In the genomic region with DNA sequence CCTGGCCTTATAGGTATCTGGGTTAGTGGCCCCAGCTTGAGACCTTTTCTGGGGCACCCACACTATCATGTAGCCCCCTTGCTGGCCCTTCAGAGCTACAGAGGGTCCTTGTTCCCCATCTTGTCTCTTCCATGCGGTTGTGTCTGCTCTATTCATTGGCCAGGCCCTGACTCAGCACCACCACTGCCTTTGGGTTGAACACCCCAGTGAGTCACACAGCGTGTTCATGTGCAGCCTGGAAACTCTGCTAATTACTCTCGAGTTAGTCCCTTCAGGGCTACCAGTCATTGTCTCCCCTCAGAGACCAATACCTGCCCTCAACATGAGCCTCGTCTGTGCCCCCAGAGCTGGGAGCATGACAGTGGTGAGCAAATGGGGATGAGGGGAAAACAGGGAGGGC, we compare ENCODE assay signal across 21 cellular contexts. TPM values are rescaled to one million over a fixed set of nuclear protein-coding genes. Genes with fewer than 3 reads are reported as not detected.
DNase-seq lines count a peak whose midpoint lies in the region; ATAC-seq and TF ChIP-seq lines count a peak whose summit lies in the region.
"Had no signal": no experiment of that assay in that cellular context is flagged by ENCODE, and none has a peak within 500 bp of the region (broad histone marks: within the 10 kb centered on the region; RNA-seq: fewer than 3 reads in every experiment).

No MANE protein-coding gene starts in this region.

- H3K36me3 ChIP-seq in mesenchymal stem cell (ENCODE audit: control insufficient read depth in 1 of 2, insufficient read depth in 2 of 2, low read depth in 1 of 2, low read length in 2 of 2) (peaks cover 49 to 93% of the 10 kb centered on the region in 2 experiments), ovary (no peaks in the 10 kb centered on the region)

- peak overlapping the region; percentile 49 for H2BK5ac ChIP-seq in mesenchymal stem cell (ENCODE audit: low read depth, low read length, poor library complexity, severe bottlenecking)

- intact Hi-C loops in ovary (cut with DNase I) = no loop called here

- H2BK15ac ChIP-seq in mesenchymal stem cell (ENCODE audit: low read depth, poor library complexity, severe bottlenecking) = no peak overlapping the region

- no peak overlapping the region for H3K18ac ChIP-seq in mesenchymal stem cell (ENCODE audit: low read depth in 1 of 2, low read length in 2 of 2)

- H3K4ac ChIP-seq in mesenchymal stem cell (ENCODE audit: low read depth in 1 of 2, low read length in 2 of 2) = no peak overlapping the region

- peaks cover 4% of the 10 kb centered on the region for H3K4me1 ChIP-seq in mesenchymal stem cell (ENCODE audit: control insufficient read depth, insufficient read depth, low read depth, low read length)
- H3K4me1 ChIP-seq in ovary (ENCODE audit: insufficient read depth) = peaks cover 2% of the 10 kb centered on the region
- H3K4me1 ChIP-seq: A549, Peyer's patch had no signal

- H4K91ac ChIP-seq in mesenchymal stem cell (ENCODE audit: low read length) = no peak overlapping the region

- H4K8ac ChIP-seq in mesenchymal stem cell (ENCODE audit: low read length) = peak overlapping the region; percentile 36

- H3K79me1 ChIP-seq in mesenchymal stem cell (replicated peaks; ENCODE audit: low read length, poor library complexity, severe bottlenecking) = peaks cover 8% of the 10 kb centered on the region

- H2BK12ac ChIP-seq in mesenchymal stem cell (ENCODE audit: low read length in 2 of 2) = no peak overlapping the region

- H3K4me2 ChIP-seq in mesenchymal stem cell (ENCODE audit: low read length, poor library complexity, severe bottlenecking) = no peak overlapping the region
- H3K4me2 ChIP-seq: A549 had no signal

- TF ChIP-seq CTCF in astrocyte of the cerebellum (IDR thresholded peaks at IDR 0.05; ENCODE audit: low read depth, low read length, missing control alignments) (no peak), ovary (IDR thresholded peaks at IDR 0.05) (no peak)

- H3K14ac ChIP-seq in mesenchymal stem cell (ENCODE audit: low read length in 2 of 2) = no peak overlapping the region

- H3K27me3 ChIP-seq in mesenchymal stem cell (ENCODE audit: control insufficient read depth in 1 of 2, insufficient read depth in 1 of 2, low read length in 2 of 2) = no peaks in the 10 kb centered on the region
- no peaks in the 10 kb centered on the region for H3K27me3 ChIP-seq in ovary
- H3K27me3 ChIP-seq: Peyer's patch, right atrium auricular region, tibial nerve had no signal

- H2AFZ ChIP-seq in mesenchymal stem cell (ENCODE audit: low read depth, low read length) = no peak overlapping the region

- H3K4me3 ChIP-seq in astrocyte of the cerebellum (ENCODE audit: low read depth, low read length) = no peak overlapping the region
- no peak overlapping the region for H3K4me3 ChIP-seq in mesenchymal stem cell (ENCODE audit: insufficient read depth in 1 of 2, low read depth in 1 of 2, low read length in 2 of 2)
- H3K4me3 ChIP-seq in ovary = no peak overlapping the region
- H3K4me3 ChIP-seq: A549, Peyer's patch, right atrium auricular region, tibial nerve had no signal

- TF ChIP-seq POLR2A in ovary (IDR thresholded peaks at IDR 0.05) = no peak

- H3K23ac ChIP-seq in mesenchymal stem cell (ENCODE audit: low read length in 2 of 2) = no peak overlapping the region

- H3K9ac ChIP-seq in mesenchymal stem cell (ENCODE audit: low read length) = no peak overlapping the region

- TF ChIP-seq EP300 in ovary (IDR thresholded peaks at IDR 0.05) = no peak

- 84% methylated on average over 4 of the region's 4 CpGs for WGBS in mesenchymal stem cell
- 92 to 99% (median 93%) methylated on average over 4 of the region's 4 CpGs for WGBS in ovary, 3 donors

- H3K9me3 ChIP-seq in mesenchymal stem cell (ENCODE audit: control insufficient read depth, low read length) (no peaks in the 10 kb centered on the region), ovary (no peaks in the 10 kb centered on the region)
- H3K9me3 ChIP-seq: A549, Peyer's patch, right atrium auricular region, tibial nerve had no signal

- H2BK120ac ChIP-seq in mesenchymal stem cell (ENCODE audit: low read depth, low read length) = no peak overlapping the region

- no peak overlapping the region for H2AK5ac ChIP-seq in mesenchymal stem cell (ENCODE audit: low read length, severe bottlenecking)

- in situ Hi-C loops in astrocyte of the cerebellum (cut with HindIII; ENCODE audit: low sequenced_read_pairs) = no loop called here

- DNase-seq in activated CD4-positive, alpha-beta T cell treated with anti-CD3 and anti-CD28 coated beads for 48 hours = peak; percentile 55
- DNase-seq in activated CD4-positive, alpha-beta T cell treated with anti-CD3 and anti-CD28 coated beads for 4 hours = no peak
- DNase-seq in HT1080 (ENCODE audit: low read depth) = peak; percentile 78
- peak; percentile 18 for DNase-seq in astrocyte of the cerebellum (ENCODE audit: low read depth)
- no peak for DNase-seq in mesenchymal stem cell
- no peak for DNase-seq in nucleus accumbens (lab: John Stamatoyannopoulos, UW)
- no peak for DNase-seq in ovary
- DNase-seq: activated CD8-positive, alpha-beta memory T cell treated with anti-CD3 and anti-CD28 coated beads, Interleukin-2, amount 50 U/mL, for 48 hours; activated naive CD8-positive, alpha-beta T cell treated with anti-CD3 and anti-CD28 coated beads, Interleukin-2, amount 10 ng/mL, durations not matched to agents 7 days and 5 days; CD4-positive, alpha-beta T cell; DMS79; NCI-H2029 treated with DMSO at 0.1 percent for 48 hours; NCI-H524 treated with DMSO at 0.1 percent for 48 hours; Peyer's patch; T-cell had no signal

- H3K27ac ChIP-seq in mesenchymal stem cell (ENCODE audit: low read length, poor library complexity, severe bottlenecking) = no peak overlapping the region
- H3K27ac ChIP-seq in ovary = no peak overlapping the region
- H3K27ac ChIP-seq: A549, Peyer's patch, right atrium auricular region had no signal

- no peak for ATAC-seq in HG02852 (IDR thresholded peaks at IDR 0.05; ENCODE audit: unreplicated experiment)
- ATAC-seq: A549, T-cell, WTC11 had no signal

RNA-seq across cellular contexts. Expression of a gene that starts 28.2 kb away (rescaled TPM):
- 13.8 and 14.3 TPM in 2 replicates for total RNA-seq in HT1080 (2014; rRNA removed; shearing (Covaris generic))
- polyA plus RNA-seq in HT1080 (2015; cell fraction: cytosol; rRNA removed) = 8.4 and 8.7 TPM in 2 replicates
- polyA plus RNA-seq in HT1080 (2015; cell fraction: nucleus; rRNA removed) = 16.1 and 18.6 TPM in 2 replicates
- 15.5 TPM for polyA plus RNA-seq in mesenchymal stem cell (2013, experiment 1 of 2)
- polyA plus RNA-seq in mesenchymal stem cell (2013, experiment 2 of 2) = 15.3 TPM
- 1 to 10 TPM in 6 of 7 donors, under 1 TPM in 1; 0.86 to 3.9 (median 2.6) TPM for total RNA-seq in ovary
- 1 to 10 TPM; 1.2 to 1.3 TPM for polyA plus RNA-seq in ovary
- polyA plus RNA-seq: neural cell had no signal

Comparison
In these comparisons a context has a peak if more than half of its experiments do, and no peak if none do; other contexts are left out.
1. DNase-seq: peak in activated CD4-positive, alpha-beta T cell treated with anti-CD3 and anti-CD28 coated beads for 48 hours (single experiment), HT1080 (single experiment) and astrocyte of the cerebellum (single experiment); none in activated CD4-positive, alpha-beta T cell treated with anti-CD3 and anti-CD28 coated beads for 4 hours (0 of 2), mesenchymal stem cell (single experiment), nucleus accumbens (0 of 56) and ovary (0 of 5).